Comparison of ENCODE assay signal across 15 cellular contexts in genomic region chr9:127884976-127885490, GRCh38. TPM values are rescaled to one million over a fixed set of nuclear protein-coding genes. Genes with fewer than 3 reads are reported as not detected.
DNase-seq lines count a peak whose midpoint lies in the region; ATAC-seq, FAIRE-seq and TF ChIP-seq lines count a peak whose summit lies in the region.
"Had no signal": no experiment of that assay in that cellular context is flagged by ENCODE, and none has a peak within 500 bp of the region (broad histone marks: within the 10 kb centered on the region; RNA-seq: fewer than 3 reads in every experiment).

No MANE protein-coding gene starts in this region.

- peaks cover 39% of the 10 kb centered on the region for H3K36me3 ChIP-seq in CD4-positive, CD25-positive, alpha-beta regulatory T cell (ENCODE audit: control insufficient read depth, insufficient read depth, low read length)
- peaks cover 29% of the 10 kb centered on the region for H3K36me3 ChIP-seq in OCI-LY1 (ENCODE audit: insufficient read depth, low read length)
- peaks cover 0 to 14% (median 9%) of the 10 kb centered on the region in 4 experiments; a peak in 4 of 8 replicates for H3K36me3 ChIP-seq in H1 (ENCODE audit: control insufficient read depth in 2 of 4, insufficient read depth in 4 of 4, low read length in 3 of 4)
- H3K36me3 ChIP-seq in psoas muscle (ENCODE audit: insufficient read depth in 1 of 2, low read depth in 1 of 2) = peaks cover 6 to 49% of the 10 kb centered on the region in 2 donors
- peaks cover 47% of the 10 kb centered on the region for H3K36me3 ChIP-seq in OCI-LY7 (ENCODE audit: insufficient read depth, low read length)
- H3K36me3 ChIP-seq in sigmoid colon = peaks cover 23 to 46% (median 29%) of the 10 kb centered on the region in 4 donors

- H3K23me2 ChIP-seq in H1 (ENCODE audit: low read depth, low read length) = no peaks in the 10 kb centered on the region

- no peak overlapping the region for H3K23ac ChIP-seq in H1 (ENCODE audit: insufficient read length)

- no peak for DNase-seq in CD4-positive, CD25-positive, alpha-beta regulatory T cell
- DNase-seq in H1 (ENCODE audit: low read depth in 1 of 2, low spot score in 2 of 2) (no peak), psoas muscle (no peak), OCI-LY7 (ENCODE audit: low spot score) (no peak), sigmoid colon (no peak), NCI-H82 (lab: John Stamatoyannopoulos, UW) (no peak)
- DNase-seq: activated CD4-positive, alpha-beta T cell treated with anti-CD3 and anti-CD28 coated beads for 1 hour; dermis blood vessel endothelial cell; PC-3 had no signal

- peak overlapping the region; percentile 1; the same call in 1 of the 2 replicates for H3K4me2 ChIP-seq in OCI-LY1 (ENCODE audit: low read length)
- H3K4me2 ChIP-seq in H1 (ENCODE audit: insufficient read depth in 1 of 2, low read depth in 2 of 2, low read length in 2 of 2) = no peak overlapping the region
- H3K4me2 ChIP-seq in OCI-LY7 (ENCODE audit: low read length) = no peak overlapping the region

- 94% methylated on average over 15 of the region's 15 CpGs; no CpG with 5 or more reads in 1 of the 2 experiments for WGBS in H1 (ENCODE audit: extremely low coverage in 1 of 2, insufficient coverage in 1 of 2, insufficient read length in 1 of 2, insufficient replicate concordance in 2 of 2, low coverage in 1 of 2, low lambda C conversion rate in 2 of 2, missing lambda C conversion rate in 1 of 2), 2 experiments
- WGBS in psoas muscle, 3 donors = 68 to 76% (median 75%) methylated on average over 15 of the region's 15 CpGs
- WGBS in sigmoid colon, 2 donors = 79 to 80% methylated on average over 15 of the region's 15 CpGs

- TF ChIP-seq EP300 in H1 (IDR thresholded peaks at IDR 0.05; ENCODE audit: borderline replicate concordance in 1 of 2, low read depth in 2 of 2, low read length in 2 of 2) = no peak
- TF ChIP-seq EP300 in sigmoid colon (IDR thresholded peaks at IDR 0.05) = no peak

- H2BK15ac ChIP-seq in H1 (ENCODE audit: low read length) = no peak overlapping the region

- H3K79me2 ChIP-seq in OCI-LY1 (ENCODE audit: insufficient read depth, low read length) (no peaks in the 10 kb centered on the region), H1 (ENCODE audit: control insufficient read depth in 1 of 2, insufficient read depth in 2 of 2, low read length in 2 of 2) (no peaks in the 10 kb centered on the region), OCI-LY7 (ENCODE audit: insufficient read depth, low read depth, low read length) (no peaks in the 10 kb centered on the region)
- H3K79me2 ChIP-seq: parathyroid adenoma had no signal

- BruUV-seq in OCI-LY7 (replicated peaks; lab: Mats Ljungman, UMichigan) = no TSS peak

- H3K4me1 Mint-ChIP-seq in CD4-positive, CD25-positive, alpha-beta regulatory T cell = peaks cover 0 to 18% (median 6%) of the 10 kb centered on the region in 4 donors

- peaks cover 3% of the 10 kb centered on the region for H3K4me1 ChIP-seq in CD4-positive, CD25-positive, alpha-beta regulatory T cell (ENCODE audit: control insufficient read depth, insufficient read depth, low read length, poor library complexity, severe bottlenecking)
- H3K4me1 ChIP-seq in OCI-LY1 (ENCODE audit: insufficient read depth, low read length, severe bottlenecking) = peaks cover 33% of the 10 kb centered on the region
- no peaks in the 10 kb centered on the region; a peak in 3 of 7 replicates for H3K4me1 ChIP-seq in H1 (replicated peaks in 1 of 4; ENCODE audit: control insufficient read depth in 3 of 4, insufficient read depth in 4 of 4, low read length in 3 of 4)
- peaks cover 13% of the 10 kb centered on the region for H3K4me1 ChIP-seq in psoas muscle
- peaks cover 23% of the 10 kb centered on the region for H3K4me1 ChIP-seq in OCI-LY7 (ENCODE audit: insufficient read depth, low read length, poor library complexity, severe bottlenecking)
- H3K4me1 ChIP-seq in sigmoid colon = peaks cover 0 to 4% (median 0%) of the 10 kb centered on the region in 4 donors

- no peak overlapping the region for H2AK5ac ChIP-seq in H1 (ENCODE audit: low read depth, low read length)

- no peaks in the 10 kb centered on the region for H3K9me3 Mint-ChIP-seq in CD4-positive, CD25-positive, alpha-beta regulatory T cell
- H3K9me3 Mint-ChIP-seq: IgD-negative memory B cell; T-helper 1 cell treated with Interleukin-12 subunit alpha and Interleukin-12 subunit beta and Interleukin-4 antibody, amounts not matched to agents 30 μg/mL and 1 μg/mL, for 36 hours had no signal

- no peaks in the 10 kb centered on the region for H3F3A ChIP-seq in OCI-LY1 (ENCODE audit: insufficient read depth, low read length)

- no peak overlapping the region for H2BK12ac ChIP-seq in H1 (ENCODE audit: low read depth, low read length)

- TF ChIP-seq POLR2A in H1 (IDR thresholded peaks at IDR 0.05; ENCODE audit: control extremely low read depth in 1 of 2, low read depth in 2 of 2, low read length in 2 of 2) (no peak), sigmoid colon (IDR thresholded peaks at IDR 0.05) (no peak)

- no peak for FAIRE-seq in H1 (lab: Jason Lieb, UNC)

- H3K36me3 Mint-ChIP-seq in CD4-positive, CD25-positive, alpha-beta regulatory T cell = peaks cover 24% of the 10 kb centered on the region
- H3K36me3 Mint-ChIP-seq: IgD-negative memory B cell had no signal

- ATAC-seq in CD4-positive, CD25-positive, alpha-beta regulatory T cell (ENCODE audit: low read depth in 2 of 2) = no peak
- no peak for ATAC-seq in psoas muscle
- no peak for ATAC-seq in GM21360 (IDR thresholded peaks at IDR 0.05; ENCODE audit: unreplicated experiment)
- ATAC-seq: PC-3 had no signal

- H4K5ac ChIP-seq in H1 (ENCODE audit: insufficient read length, low read depth, low read length) = no peak overlapping the region

- no peak for TF ChIP-seq CTCF in OCI-LY1 (IDR thresholded peaks at IDR 0.05; ENCODE audit: low read length)
- TF ChIP-seq CTCF in H1 (IDR thresholded peaks at IDR 0.05; ENCODE audit: control extremely low read depth in 1 of 3, insufficient read depth in 1 of 3, low read depth in 1 of 3, low read length in 3 of 3) = no peak
- no peak for TF ChIP-seq CTCF in psoas muscle (IDR thresholded peaks at IDR 0.05)
- TF ChIP-seq CTCF in OCI-LY7 (conservative IDR thresholded peaks at IDR 0.05; ENCODE audit: low read length) = no peak
- no peak for TF ChIP-seq CTCF in sigmoid colon (IDR thresholded peaks at IDR 0.05)

- H4K20me1 ChIP-seq in OCI-LY1 (ENCODE audit: insufficient read depth, low read length) (no peaks in the 10 kb centered on the region), H1 (replicated peaks in 1 of 2; ENCODE audit: control insufficient read depth in 1 of 2, insufficient read depth in 2 of 2, low read length in 2 of 2) (peaks cover 0 to 3% of the 10 kb centered on the region in 2 experiments), OCI-LY7 (ENCODE audit: insufficient read depth, low read length) (no peaks in the 10 kb centered on the region)

- H2BK5ac ChIP-seq in H1 (ENCODE audit: low read depth, low read length) = peak overlapping the region; percentile 49; the same call in 1 of the 2 replicates

- no peaks in the 10 kb centered on the region for H3K27me3 Mint-ChIP-seq in CD4-positive, CD25-positive, alpha-beta regulatory T cell
- H3K27me3 Mint-ChIP-seq: IgD-negative memory B cell had no signal

- H3K14ac ChIP-seq in H1 (ENCODE audit: insufficient read length) = no peak overlapping the region

- H3K4ac ChIP-seq in H1 (replicated peaks; ENCODE audit: insufficient read length, low read depth, low read length) = no peak overlapping the region

- H3K9me2 ChIP-seq in OCI-LY1 (ENCODE audit: low read depth, low read length) = no peaks in the 10 kb centered on the region
- H3K9me2 ChIP-seq in OCI-LY7 (ENCODE audit: insufficient read depth, low read length) = no peaks in the 10 kb centered on the region

- no peak overlapping the region for H3K4me3 Mint-ChIP-seq in CD4-positive, CD25-positive, alpha-beta regulatory T cell
- H3K4me3 Mint-ChIP-seq: IgD-negative memory B cell; T-helper 1 cell treated with Interleukin-12 subunit alpha and Interleukin-12 subunit beta and Interleukin-4 antibody, amounts not matched to agents 30 μg/mL and 1 μg/mL, for 36 hours had no signal

- H3K56ac ChIP-seq in H1 (replicated peaks; ENCODE audit: insufficient read length, low read depth, low read length) = no peak overlapping the region

- peak overlapping the region; percentile 19; the same call in 1 of the 2 replicates for H3K9ac ChIP-seq in OCI-LY1 (ENCODE audit: low read length)
- H3K9ac ChIP-seq in H1 (replicated peaks in 1 of 4; ENCODE audit: extremely low read depth in 1 of 4, low read depth in 3 of 4, low read length in 3 of 4) = no peak overlapping the region
- H3K9ac ChIP-seq: parathyroid adenoma had no signal

- H3K27ac ChIP-seq in CD4-positive, CD25-positive, alpha-beta regulatory T cell (ENCODE audit: insufficient read depth, low read length, poor library complexity, severe bottlenecking) = no peak overlapping the region
- H3K27ac ChIP-seq in OCI-LY1 (ENCODE audit: low read depth, low read length, poor library complexity, severe bottlenecking) = peak overlapping the region; percentile 68
- no peak overlapping the region for H3K27ac ChIP-seq in H1 (ENCODE audit: low read depth, low read length)
- H3K27ac ChIP-seq in psoas muscle = peak overlapping the region; percentile 36
- H3K27ac ChIP-seq in OCI-LY7 (ENCODE audit: low read depth, low read length, poor library complexity, severe bottlenecking) = no peak overlapping the region
- peak overlapping the region in 1 of 4 donors; percentile 8 for H3K27ac ChIP-seq in sigmoid colon
- H3K27ac ChIP-seq: parathyroid adenoma had no signal

- no peaks in the 10 kb centered on the region for H3K27me3 ChIP-seq in CD4-positive, CD25-positive, alpha-beta regulatory T cell (ENCODE audit: control insufficient read depth, insufficient read depth, low read length)
- H3K27me3 ChIP-seq in OCI-LY1 (ENCODE audit: insufficient read depth, low read length) = no peaks in the 10 kb centered on the region
- H3K27me3 ChIP-seq in H1 (replicated peaks in 1 of 4; ENCODE audit: control insufficient read depth in 3 of 4, extremely low read depth in 1 of 4, insufficient read depth in 3 of 4, low read length in 3 of 4) = no peaks in the 10 kb centered on the region
- H3K27me3 ChIP-seq in psoas muscle (ENCODE audit: insufficient read depth in 3 of 3, low read length in 2 of 3) = no peaks in the 10 kb centered on the region
- no peaks in the 10 kb centered on the region for H3K27me3 ChIP-seq in sigmoid colon
- H3K27me3 ChIP-seq: upper lobe of left lung had no signal

- H2BK120ac ChIP-seq in H1 (replicated peaks; ENCODE audit: low read depth, low read length) = no peak overlapping the region

- H2AFZ ChIP-seq in OCI-LY1 (ENCODE audit: low read length) (no peak overlapping the region), H1 (ENCODE audit: low read length) (no peak overlapping the region), OCI-LY7 (ENCODE audit: low read length) (no peak overlapping the region)
- H2AFZ ChIP-seq: parathyroid adenoma had no signal

- H3K4me3 ChIP-seq in CD4-positive, CD25-positive, alpha-beta regulatory T cell (ENCODE audit: low read depth, low read length) = no peak overlapping the region
- no peak overlapping the region for H3K4me3 ChIP-seq in OCI-LY1 (ENCODE audit: low read depth, low read length, poor library complexity, severe bottlenecking)
- H3K4me3 ChIP-seq in H1 (ENCODE audit: extremely low read depth in 1 of 4, insufficient read depth in 2 of 4, low read depth in 3 of 4, low read length in 4 of 4) = no peak overlapping the region
- H3K4me3 ChIP-seq in psoas muscle = no peak overlapping the region
- no peak overlapping the region for H3K4me3 ChIP-seq in OCI-LY7 (ENCODE audit: low read depth, low read length, poor library complexity, severe bottlenecking)
- no peak overlapping the region for H3K4me3 ChIP-seq in sigmoid colon
- H3K4me3 ChIP-seq: upper lobe of left lung had no signal

- no peak for TF ChIP-seq RAD21 in H1 (IDR thresholded peaks at IDR 0.05 in 1 of 2, conservative IDR thresholded peaks at IDR 0.05 in 1 of 2; ENCODE audit: low read depth in 2 of 2, low read length in 2 of 2)

- H2BK20ac ChIP-seq in H1 (ENCODE audit: low read length) = no peak overlapping the region

- no peak overlapping the region for H4K91ac ChIP-seq in H1 (replicated peaks; ENCODE audit: insufficient read length, low read length)

- no peak overlapping the region for H4K8ac ChIP-seq in H1 (ENCODE audit: extremely low read depth, insufficient read depth, low read length)

- CTCF ChIA-PET in H1 (lab: Charles Lee; ENCODE audit: partially characterized antibody) (interaction anchor here (0.7 to 2.2 kb wide), 13 partner anchors 10 to 282 kb away, joined by 3 to 10 read pairs (median 5); partner anchors contain the start of genes ST6GALNAC4 and TOR2A), OCI-LY7 (lab: Charles Lee; ENCODE audit: unreplicated experiment) (interaction anchor here (0.6 kb wide), 1 partner anchor 12 kb away, joined by 9 read pairs; no protein-coding TSS in a partner anchor)

- H3K79me1 ChIP-seq in H1 (ENCODE audit: low read depth, low read length) = no peaks in the 10 kb centered on the region

- peak overlapping the region in 2 of 3 donors; percentile 59 to 90 for H3K27ac Mint-ChIP-seq in CD4-positive, CD25-positive, alpha-beta regulatory T cell
- H3K27ac Mint-ChIP-seq: T-helper 1 cell treated with Interleukin-12 subunit alpha and Interleukin-12 subunit beta and Interleukin-4 antibody, amounts not matched to agents 30 μg/mL and 1 μg/mL, for 36 hours had no signal

- intact Hi-C loops in psoas muscle (cut with DNase I) (no loop called here), OCI-LY7 (cut with micrococcal nuclease; ENCODE audit: unreplicated experiment) (no loop called here), sigmoid colon (cut with DNase I) (no loop called here)

- POLR2A ChIA-PET in H1 (lab: Charles Lee; ENCODE audit: partially characterized antibody) (interaction anchor here (0.8 to 8.6 kb wide), 10 partner anchors 9 to 83 kb away, joined by 3 to 91 read pairs (median 4); partner anchors contain the start of genes PIP5KL1, ST6GALNAC4 and ST6GALNAC6), OCI-LY7 (lab: Charles Lee) (no interaction called here)

- H3K9me3 ChIP-seq in CD4-positive, CD25-positive, alpha-beta regulatory T cell (ENCODE audit: control insufficient read depth in 2 of 2, low read length in 2 of 2) = no peaks in the 10 kb centered on the region
- H3K9me3 ChIP-seq in OCI-LY1 (ENCODE audit: low read length) (no peaks in the 10 kb centered on the region), H1 (ENCODE audit: insufficient read depth in 2 of 2, low read depth in 1 of 2, low read length in 1 of 2) (no peaks in the 10 kb centered on the region), psoas muscle (no peaks in the 10 kb centered on the region), OCI-LY7 (ENCODE audit: low read length) (no peaks in the 10 kb centered on the region), sigmoid colon (no peaks in the 10 kb centered on the region)
- H3K9me3 ChIP-seq: upper lobe of left lung had no signal

- no peak overlapping the region; the same call in 1 of the 2 replicates for H3K18ac ChIP-seq in H1 (ENCODE audit: extremely low read depth, low read length)

RNA-seq across cellular contexts. Expression of gene AK1, which starts 7.6 kb away (rescaled TPM):
- total RNA-seq in CD4-positive, CD25-positive, alpha-beta regulatory T cell = 84.7 TPM
- polyA plus RNA-seq in CD4-positive, CD25-positive, alpha-beta regulatory T cell = under 1 TPM; 0.08 to 0.42 (median 0.25) TPM
- total RNA-seq in H1 (2021; fragmentation: NEBNext Ultra II Directional; extraction: Animal tissue kit (Norgen Biotek cat#: 25700)) = 35.9 and 37.9 TPM in 2 replicates
- polyA plus RNA-seq in H1 (2011; rRNA removed) (39.2 and 44.1 TPM in 2 replicates), psoas muscle (100 to 1,000 TPM; 310 to 845 (median 778) TPM), sigmoid colon (100 to 1,000 TPM in 1 of 3 donors, 10 to 100 TPM in 2; 85.9 to 254 (median 85.9) TPM)
- polyA plus RNA-seq in H1 (2011; cell fraction: cytosol; rRNA removed) = 45.5 TPM
- 32.0 TPM for polyA plus RNA-seq in H1 (2011; cell fraction: nucleus; rRNA removed)
- 32.5 to 48.8 TPM (median 43.2 TPM) in 4 replicates for polyA plus RNA-seq in H1 (2012, experiment 1 of 2)
- 31.3 TPM for polyA plus RNA-seq in H1 (2012, experiment 2 of 2)
- 26.6 TPM for polyA plus RNA-seq in H1 (2013, experiment 1 of 2)
- 24.9 TPM for polyA plus RNA-seq in H1 (2013, experiment 2 of 2)
- 9.5 and 12.8 TPM in 2 replicates for polyA minus RNA-seq in H1 (2011; rRNA and poly(A)+ RNA removed)
- 2.6 TPM for polyA minus RNA-seq in H1 (2011; cell fraction: cytosol; rRNA and poly(A)+ RNA removed)
- polyA minus RNA-seq in H1 (2011; cell fraction: nucleus; rRNA and poly(A)+ RNA removed) = 6.3 TPM
- total RNA-seq in psoas muscle (100 to 1,000 TPM; 369 to 854 (median 688) TPM), OCI-LY7 (2022) (21.6 and 22.6 TPM in 2 replicates), sigmoid colon (10 to 100 TPM; 28.8 to 73.2 (median 48.7) TPM)
- total RNA-seq in OCI-LY7 (2014; rRNA removed; shearing (Covaris generic)) = 10.7 and 19.5 TPM in 2 replicates

RNA-seq across cellular contexts. Expression of gene ST6GALNAC6, which starts 14.4 kb away (rescaled TPM):
- total RNA-seq in CD4-positive, CD25-positive, alpha-beta regulatory T cell = 136 TPM
- polyA plus RNA-seq in CD4-positive, CD25-positive, alpha-beta regulatory T cell = 10 to 100 TPM; 43.7 to 50.5 (median 47.9) TPM
- 37.7 and 43.7 TPM in 2 replicates for total RNA-seq in H1 (2021; fragmentation: NEBNext Ultra II Directional; extraction: Animal tissue kit (Norgen Biotek cat#: 25700))
- polyA plus RNA-seq in H1 (2011; rRNA removed) (64.4 and 72.9 TPM in 2 replicates), psoas muscle (10 to 100 TPM; 18.5 to 35.5 (median 31.0) TPM), sigmoid colon (100 to 1,000 TPM in 1 of 3 donors, 10 to 100 TPM in 2; 35.6 to 112 (median 87.1) TPM)
- 60.4 TPM for polyA plus RNA-seq in H1 (2011; cell fraction: cytosol; rRNA removed)
- 54.5 TPM for polyA plus RNA-seq in H1 (2011; cell fraction: nucleus; rRNA removed)
- 22.5 to 37.7 TPM (median 31.4 TPM) in 4 replicates for polyA plus RNA-seq in H1 (2012, experiment 1 of 2)
- 33.2 TPM for polyA plus RNA-seq in H1 (2012, experiment 2 of 2)
- 27.2 TPM for polyA plus RNA-seq in H1 (2013, experiment 1 of 2)
- polyA plus RNA-seq in H1 (2013, experiment 2 of 2) = 27.7 TPM
- polyA minus RNA-seq in H1 (2011; rRNA and poly(A)+ RNA removed) = 40.3 and 44.6 TPM in 2 replicates
- 18.6 TPM for polyA minus RNA-seq in H1 (2011; cell fraction: cytosol; rRNA and poly(A)+ RNA removed)
- polyA minus RNA-seq in H1 (2011; cell fraction: nucleus; rRNA and poly(A)+ RNA removed) = 23.3 TPM
- total RNA-seq in psoas muscle (10 to 100 TPM; 20.3 to 26.1 (median 24.4) TPM), OCI-LY7 (2022) (51.3 and 52.7 TPM in 2 replicates), sigmoid colon (100 to 1,000 TPM; 107 to 125 (median 114) TPM)
- total RNA-seq in OCI-LY7 (2014; rRNA removed; shearing (Covaris generic)) = 38.8 and 43.7 TPM in 2 replicates

RNA-seq across cellular contexts. Expression of gene ENG, which starts 30.6 kb away (rescaled TPM):
- 3.6 TPM for total RNA-seq in CD4-positive, CD25-positive, alpha-beta regulatory T cell
- polyA plus RNA-seq in CD4-positive, CD25-positive, alpha-beta regulatory T cell = 1 to 10 TPM in 3 of 4 donors, under 1 TPM in 1; 0.71 to 2.9 (median 1.9) TPM
- 4.2 and 4.4 TPM in 2 replicates for total RNA-seq in H1 (2021; fragmentation: NEBNext Ultra II Directional; extraction: Animal tissue kit (Norgen Biotek cat#: 25700))
- polyA plus RNA-seq in H1 (2011; rRNA removed) = 1.8 and 3.2 TPM in 2 replicates
- polyA plus RNA-seq in H1 (2011; cell fraction: cytosol; rRNA removed) = 1.1 TPM
- polyA plus RNA-seq in H1 (2011; cell fraction: nucleus; rRNA removed) = 2.7 TPM
- 3.7 to 5.2 TPM (median 4.0 TPM) in 4 replicates for polyA plus RNA-seq in H1 (2012, experiment 1 of 2)
- polyA plus RNA-seq in H1 (2012, experiment 2 of 2) = 2.6 TPM
- polyA plus RNA-seq in H1 (2013, experiment 1 of 2) = 6.7 TPM
- 7.6 TPM for polyA plus RNA-seq in H1 (2013, experiment 2 of 2)
- 1.4 and 2.4 TPM in 2 replicates for polyA minus RNA-seq in H1 (2011; rRNA and poly(A)+ RNA removed)
- polyA minus RNA-seq in H1 (2011; cell fraction: cytosol; rRNA and poly(A)+ RNA removed) = 2.3 TPM
- 2.5 TPM for polyA minus RNA-seq in H1 (2011; cell fraction: nucleus; rRNA and poly(A)+ RNA removed)
- total RNA-seq in psoas muscle = 10 to 100 TPM; 31.7 to 80.4 (median 54.3) TPM
- polyA plus RNA-seq in psoas muscle = 10 to 100 TPM; 22.1 to 78.1 (median 28.6) TPM
- total RNA-seq in OCI-LY7 (2014; rRNA removed; shearing (Covaris generic)) = not detected in 2 replicates
- not detected in 2 replicates for total RNA-seq in OCI-LY7 (2022)
- 10 to 100 TPM; 17.1 to 28.5 (median 20.6) TPM for total RNA-seq in sigmoid colon
- 10 to 100 TPM in 2 of 3 donors, 1 to 10 TPM in 1; 5.4 to 50.4 (median 25.7) TPM for polyA plus RNA-seq in sigmoid colon

RNA-seq across cellular contexts. Expression of gene ST6GALNAC4, which starts 31.8 kb away (rescaled TPM):
- total RNA-seq in CD4-positive, CD25-positive, alpha-beta regulatory T cell = 31.6 TPM
- polyA plus RNA-seq in CD4-positive, CD25-positive, alpha-beta regulatory T cell = 10 to 100 TPM; 23.1 to 23.8 (median 23.7) TPM
- 21.8 and 27.0 TPM in 2 replicates for total RNA-seq in H1 (2021; fragmentation: NEBNext Ultra II Directional; extraction: Animal tissue kit (Norgen Biotek cat#: 25700))
- polyA plus RNA-seq in H1 (2011; rRNA removed) (34.1 and 49.5 TPM in 2 replicates), psoas muscle (10 to 100 TPM; 14.0 to 31.4 (median 14.8) TPM), sigmoid colon (10 to 100 TPM; 25.2 to 51.1 (median 37.7) TPM)
- 27.6 TPM for polyA plus RNA-seq in H1 (2011; cell fraction: cytosol; rRNA removed)
- 38.3 TPM for polyA plus RNA-seq in H1 (2011; cell fraction: nucleus; rRNA removed)
- polyA plus RNA-seq in H1 (2012, experiment 1 of 2) = 11.6 to 21.8 TPM (median 18.9 TPM) in 4 replicates
- 18.6 TPM for polyA plus RNA-seq in H1 (2012, experiment 2 of 2)
- polyA plus RNA-seq in H1 (2013, experiment 1 of 2) = 26.2 TPM
- 25.6 TPM for polyA plus RNA-seq in H1 (2013, experiment 2 of 2)
- polyA minus RNA-seq in H1 (2011; rRNA and poly(A)+ RNA removed) = 16.4 and 19.0 TPM in 2 replicates
- 32.7 TPM for polyA minus RNA-seq in H1 (2011; cell fraction: cytosol; rRNA and poly(A)+ RNA removed)
- polyA minus RNA-seq in H1 (2011; cell fraction: nucleus; rRNA and poly(A)+ RNA removed) = 24.5 TPM
- total RNA-seq in psoas muscle (10 to 100 TPM in 3 of 4 donors, 1 to 10 TPM in 1; 8.9 to 52.6 (median 27.3) TPM), OCI-LY7 (2022) (118 and 125 TPM in 2 replicates), sigmoid colon (10 to 100 TPM; 22.8 to 27.7 (median 25.5) TPM)
- 112 and 180 TPM in 2 replicates for total RNA-seq in OCI-LY7 (2014; rRNA removed; shearing (Covaris generic))

RNA-seq across cellular contexts. Expression of gene PIP5KL1, which starts 45.5 kb away (rescaled TPM):
- 3.3 TPM for total RNA-seq in CD4-positive, CD25-positive, alpha-beta regulatory T cell
- 1 to 10 TPM in 1 of 4 donors, under 1 TPM in 2, not detected in 1; 0.22 to 1.1 (median 0.81) TPM for polyA plus RNA-seq in CD4-positive, CD25-positive, alpha-beta regulatory T cell
- total RNA-seq in H1 (2021; fragmentation: NEBNext Ultra II Directional; extraction: Animal tissue kit (Norgen Biotek cat#: 25700)) = 12.2 and 13.4 TPM in 2 replicates
- polyA plus RNA-seq in H1 (2011; rRNA removed) (15.4 and 27.4 TPM in 2 replicates), psoas muscle (under 1 TPM in 2 of 3 donors, not detected in 1; 0.05 to 0.12 TPM), sigmoid colon (1 to 10 TPM in 1 of 3 donors, under 1 TPM in 1, not detected in 1; 0.70 to 1.8 TPM)
- 15.3 TPM for polyA plus RNA-seq in H1 (2011; cell fraction: cytosol; rRNA removed)
- 42.3 TPM for polyA plus RNA-seq in H1 (2011; cell fraction: nucleus; rRNA removed)
- polyA plus RNA-seq in H1 (2012, experiment 1 of 2) = 11.0 to 14.5 TPM (median 13.0 TPM) in 4 replicates
- polyA plus RNA-seq in H1 (2012, experiment 2 of 2) = 10.5 TPM
- polyA plus RNA-seq in H1 (2013, experiment 1 of 2) = 12.9 TPM
- polyA plus RNA-seq in H1 (2013, experiment 2 of 2) = 11.8 TPM
- 1.8 and 4.1 TPM in 2 replicates for polyA minus RNA-seq in H1 (2011; rRNA and poly(A)+ RNA removed)
- polyA minus RNA-seq in H1 (2011; cell fraction: cytosol; rRNA and poly(A)+ RNA removed) = 16.4 TPM
- 10.7 TPM for polyA minus RNA-seq in H1 (2011; cell fraction: nucleus; rRNA and poly(A)+ RNA removed)
- total RNA-seq in psoas muscle (under 1 TPM in 2 of 4 donors, not detected in 2; 0.40 to 0.44 TPM), OCI-LY7 (2022) (4.4 and 4.6 TPM in 2 replicates), sigmoid colon (1 to 10 TPM in 3 of 4 donors, under 1 TPM in 1; 0.16 to 4.2 (median 2.6) TPM)
- 0.59 and 0.95 TPM in 2 replicates for total RNA-seq in OCI-LY7 (2014; rRNA removed; shearing (Covaris generic))

Comparison
In these comparisons a context has a peak if more than half of its experiments do, and no peak if none do; other contexts are left out.
1. H3K27ac ChIP-seq: peak in OCI-LY1 (single experiment) and psoas muscle (single experiment); none in CD4-positive, CD25-positive, alpha-beta regulatory T cell (single experiment), H1 (single experiment) and OCI-LY7 (single experiment).